ENCODE assay signal across 8 cellular contexts in the genomic region with DNA sequence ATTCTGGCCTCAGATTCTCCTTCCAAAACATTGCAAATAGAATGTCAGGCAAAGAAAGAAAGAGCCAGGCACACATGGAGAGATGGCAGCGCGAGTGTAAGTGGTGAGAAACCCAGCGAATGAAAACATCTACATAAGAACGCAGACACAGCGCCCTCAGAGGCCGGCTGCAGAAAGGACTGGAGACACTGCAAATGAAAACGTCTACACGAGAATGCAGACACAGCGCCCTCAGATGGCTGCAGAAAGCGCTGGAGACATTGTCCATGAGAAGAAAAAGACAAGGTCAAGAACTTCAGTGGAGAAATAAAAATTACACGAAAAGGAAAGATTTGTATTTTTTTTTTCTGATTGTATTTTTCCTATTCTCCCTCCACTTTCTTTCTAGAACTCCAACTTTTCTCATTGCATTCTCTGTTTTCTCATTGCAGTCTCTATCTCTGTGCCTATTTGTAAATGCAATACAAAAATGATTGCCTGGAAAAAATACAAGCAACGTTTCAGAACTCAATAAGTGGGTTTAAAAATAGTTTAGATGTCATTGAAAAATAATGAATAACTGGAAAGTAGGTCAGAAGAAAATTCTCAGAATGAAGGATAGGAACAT.
DNase-seq lines count a peak whose midpoint lies in the region; ATAC-seq and TF ChIP-seq lines count a peak whose summit lies in the region.

No MANE protein-coding gene starts in this region.

- peaks cover 11% of the 10 kb centered on the region for H3K4me1 ChIP-seq in lower lobe of right lung

- H3K36me3 ChIP-seq in lower lobe of right lung: no peaks in the 10 kb centered on the region

- peaks cover 16% of the 10 kb centered on the region for H3K27me3 ChIP-seq in HL-60 (ENCODE audit: insufficient read depth, poor library complexity, severe bottlenecking)
- H3K27me3 ChIP-seq in lower lobe of right lung (ENCODE audit: low read depth): peaks cover 29% of the 10 kb centered on the region

- H3K27ac ChIP-seq in HL-60 (replicated peaks): no peak overlapping the region
- H3K27ac ChIP-seq in lower lobe of right lung: no peak overlapping the region

- intact Hi-C loops in lower lobe of right lung (cut with DNase I): no loop called here

- peak; percentile 92 for ATAC-seq in GM19043 (IDR thresholded peaks at IDR 0.05; ENCODE audit: low read depth, unreplicated experiment)
- ATAC-seq in lower lobe of right lung: peak; percentile 70 to 77

- TF ChIP-seq CTCF in HL-60 (IDR thresholded peaks at IDR 0.05; ENCODE audit: insufficient read depth, low read length): peak; percentile 81
- peak; percentile 83 for TF ChIP-seq CTCF in lower lobe of right lung (IDR thresholded peaks at IDR 0.05)

- H3K4me3 ChIP-seq in HL-60 (replicated peaks; ENCODE audit: insufficient read depth, low read length) (no peak overlapping the region), lower lobe of right lung (no peak overlapping the region)

- no peaks in the 10 kb centered on the region for H3K9me3 ChIP-seq in lower lobe of right lung

- peak; percentile 73 to 85 for DNase-seq in AML-193 (lab: John Stamatoyannopoulos, UW)
- peak; percentile 66 to 82 for DNase-seq in HL-60 (ENCODE audit: low read depth in 1 of 2, low spot score in 1 of 2)
- peak; percentile 99 for DNase-seq in NCI-H748 (lab: John Stamatoyannopoulos, UW; ENCODE audit: unreplicated experiment)
- peak; percentile 75 for DNase-seq in activated CD4-positive, alpha-beta T cell treated with anti-CD3 and anti-CD28 coated beads, Interleukin-2, amount 50 U/mL, for 1 hour
- peak; percentile 53 to 87 for DNase-seq in dermis microvascular lymphatic vessel endothelial cell (ENCODE audit: low read depth in 2 of 2)
- peak; percentile 86 for DNase-seq in lower lobe of right lung
- DNase-seq in stimulated activated CD8-positive, alpha-beta memory T cell treated with anti-CD3 and anti-CD28 coated beads, Interleukin-12 subunit alpha, Interleukin-12 subunit beta, amount 100 ng/mL, for 4 hours (ENCODE audit: low read depth): peak; percentile 35

Comparison
In these comparisons a context has a peak if more than half of its experiments do, and no peak if none do; other contexts are left out.
1. DNase-seq: peak in every context shown above with its lines; median percentile 99 in NCI-H748; 86 in lower lobe of right lung; 79 in AML-193; 75 in activated CD4-positive, alpha-beta T cell treated with anti-CD3 and anti-CD28 coated beads, Interleukin-2, amount 50 U/mL, for 1 hour; 74 in HL-60; 70 in dermis microvascular lymphatic vessel endothelial cell; 35 in stimulated activated CD8-positive, alpha-beta memory T cell treated with anti-CD3 and anti-CD28 coated beads, Interleukin-12 subunit alpha, Interleukin-12 subunit beta, amount 100 ng/mL, for 4 hours.